ENCODE assay signal across 13 cellular contexts in genomic region chr13:103006706-103007426, GRCh38. TPM values are rescaled to one million over a fixed set of nuclear protein-coding genes. Genes with fewer than 3 reads are reported as not detected.
DNase-seq lines count a peak whose midpoint lies in the region; ATAC-seq and TF ChIP-seq lines count a peak whose summit lies in the region.
"Had no signal": no experiment of that assay in that cellular context is flagged by ENCODE, and none has a peak within 500 bp of the region (broad histone marks: within the 10 kb centered on the region; RNA-seq: fewer than 3 reads in every experiment).

No MANE protein-coding gene starts in this region.

- H3K4me2 ChIP-seq in OCI-LY1 (ENCODE audit: low read length), result peak overlapping the region; percentile 78

- WGBS in aorta, 2 donors, result 50 to 53% methylated on average over 11 of the region's 11 CpGs

- H3K4me1 ChIP-seq in OCI-LY1 (ENCODE audit: insufficient read depth, low read length, severe bottlenecking) (peaks cover 31% of the 10 kb centered on the region), aorta (ENCODE audit: control insufficient read depth in 1 of 2, insufficient read depth in 2 of 2, low read length in 2 of 2) (no peaks in the 10 kb centered on the region)
- H3K4me1 ChIP-seq: psoas muscle had no signal

- TF ChIP-seq CTCF in GM12875 (IDR thresholded peaks at IDR 0.05; ENCODE audit: borderline replicate concordance, insufficient read depth, low read depth, low read length), result no peak
- TF ChIP-seq CTCF in GM20000 (IDR thresholded peaks at IDR 0.05; ENCODE audit: extremely low read depth, missing control alignments), result no peak
- TF ChIP-seq CTCF in OCI-LY1 (IDR thresholded peaks at IDR 0.05; ENCODE audit: low read length), result no peak

- peak overlapping the region; percentile 9 for H2AFZ ChIP-seq in OCI-LY1 (ENCODE audit: low read length)

- DNase-seq in GM20000 (ENCODE audit: low spot score) (peak; percentile 32), SW480 (ENCODE audit: low spot score) (no peak), mesenteric fat pad (ENCODE audit: low spot score) (no peak), aorta (no peak)
- no peak for DNase-seq in effector CD8-positive, alpha-beta T cell (lab: John Stamatoyannopoulos, UW)
- DNase-seq: activated CD4-positive, alpha-beta memory T cell treated with anti-CD3 and anti-CD28 coated beads for 36 hours; NCI-H748 treated with DMSO at 0.1 percent for 48 hours; psoas muscle had no signal

- ATAC-seq in HG03095 (IDR thresholded peaks at IDR 0.05; ENCODE audit: unreplicated experiment) (peak; percentile 90), aorta (ENCODE audit: low FRiP score) (no peak)
- ATAC-seq: HCT116, psoas muscle had no signal

- H3K9me2 ChIP-seq in OCI-LY1 (ENCODE audit: low read depth, low read length), result no peaks in the 10 kb centered on the region

- H3K9ac ChIP-seq in OCI-LY1 (ENCODE audit: low read length), result peak overlapping the region; percentile 76

- no peaks in the 10 kb centered on the region for H3K27me3 ChIP-seq in OCI-LY1 (ENCODE audit: insufficient read depth, low read length)
- H3K27me3 ChIP-seq in aorta (ENCODE audit: control insufficient read depth in 1 of 2, insufficient read depth in 2 of 2, low read length in 1 of 2), result peaks cover 0 to 2% of the 10 kb centered on the region in 2 donors

- H3K9me3 ChIP-seq in OCI-LY1 (ENCODE audit: low read length) (peaks cover 23% of the 10 kb centered on the region), aorta (ENCODE audit: control insufficient read depth, low read length) (no peaks in the 10 kb centered on the region)
- H3K9me3 ChIP-seq: psoas muscle had no signal

- no peaks in the 10 kb centered on the region for H3K79me2 ChIP-seq in OCI-LY1 (ENCODE audit: insufficient read depth, low read length)

- intact Hi-C loops in aorta (cut with DNase I), result no loop called here

- no peaks in the 10 kb centered on the region; the same call in 1 of the 2 replicates for H3K36me3 ChIP-seq in OCI-LY1 (ENCODE audit: insufficient read depth, low read length)
- no peaks in the 10 kb centered on the region for H3K36me3 ChIP-seq in aorta (ENCODE audit: control insufficient read depth in 1 of 2, insufficient read depth in 2 of 2, low read length in 1 of 2)

- H3F3A ChIP-seq in OCI-LY1 (ENCODE audit: insufficient read depth, low read length), result no peaks in the 10 kb centered on the region

- H3K27ac ChIP-seq in OCI-LY1 (ENCODE audit: low read depth, low read length, poor library complexity, severe bottlenecking) (peak overlapping the region; percentile 99), aorta (ENCODE audit: low read depth in 1 of 2, low read length in 2 of 2) (no peak overlapping the region)
- H3K27ac ChIP-seq: psoas muscle had no signal

- H4K20me1 ChIP-seq in OCI-LY1 (ENCODE audit: insufficient read depth, low read length), result no peaks in the 10 kb centered on the region

- H3K4me3 ChIP-seq in GM12875 (ENCODE audit: low read depth, low read length) (peak overlapping the region; percentile 13), OCI-LY1 (ENCODE audit: low read depth, low read length, poor library complexity, severe bottlenecking) (peak overlapping the region; percentile 46), aorta (ENCODE audit: low read length in 2 of 2) (no peak overlapping the region)
- H3K4me3 ChIP-seq: psoas muscle had no signal

RNA-seq across cellular contexts. Expression of gene SLC10A2, which starts 59.4 kb away (rescaled TPM):
- total RNA-seq in mesenteric fat pad (not detected), aorta (not detected)
- polyA plus RNA-seq in aorta, result under 1 TPM in 1 of 2 donors, not detected in 1; 0.13 TPM
- total RNA-seq: activated CD4-positive, alpha-beta memory T cell treated with anti-CD3 and anti-CD28 coated beads for 36 hours; psoas muscle had no signal
- polyA plus RNA-seq: BJ, psoas muscle had no signal

Comparison
In these comparisons a context has a peak if more than half of its experiments do, and no peak if none do; other contexts are left out.
1. H3K4me3 ChIP-seq: peak in GM12875 (single experiment) and OCI-LY1 (single experiment); none in aorta (0 of 2).